27 cellular contexts compared by ENCODE assay signal in the genomic region with DNA sequence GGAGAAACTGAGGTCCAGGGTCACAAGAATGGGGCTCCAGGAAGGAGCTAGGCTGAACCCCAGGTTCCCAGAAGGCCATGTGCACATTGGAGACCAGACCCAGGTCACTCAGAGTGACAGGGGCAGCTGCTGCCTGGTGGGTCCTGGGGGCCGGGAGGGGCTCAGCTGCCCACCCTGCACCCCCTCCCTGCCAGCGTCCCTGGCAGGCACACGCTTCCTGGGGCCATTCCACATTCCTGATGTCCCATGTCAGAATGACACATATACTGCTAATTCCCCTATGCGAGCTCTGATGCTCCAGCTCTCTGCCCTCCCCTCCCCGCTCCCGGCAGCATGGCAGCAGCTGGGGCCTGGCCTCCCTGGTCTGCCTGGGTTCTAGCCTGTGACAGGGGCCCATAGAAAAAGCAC. TPM values are rescaled to one million over a fixed set of nuclear protein-coding genes. Genes with fewer than 3 reads are reported as not detected.
DNase-seq lines count a peak whose midpoint lies in the region; ATAC-seq, FAIRE-seq and TF ChIP-seq lines count a peak whose summit lies in the region.
"Had no signal": no experiment of that assay in that cellular context is flagged by ENCODE, and none has a peak within 500 bp of the region (broad histone marks: within the 10 kb centered on the region; RNA-seq: fewer than 3 reads in every experiment).

No MANE protein-coding gene starts in this region.

- H3K27me3 Mint-ChIP-seq in mesothelial cell of epicardium (ENCODE audit: low read depth), result peaks cover 7% of the 10 kb centered on the region
- H3K27me3 Mint-ChIP-seq: progenitor cell of endocrine pancreas had no signal

- TF ChIP-seq CTCF in IMR-90 (conservative IDR thresholded peaks at IDR 0.05; ENCODE audit: low read depth, low read length) (no peak), foreskin keratinocyte (conservative IDR thresholded peaks at IDR 0.05) (no peak), suprapubic skin (IDR thresholded peaks at IDR 0.05) (no peak), mesothelial cell of epicardium (IDR thresholded peaks at IDR 0.05; ENCODE audit: unreplicated experiment) (no peak), esophagus squamous epithelium (IDR thresholded peaks at IDR 0.05) (no peak)

- peak overlapping the region; percentile 53; the same call in 1 of the 3 replicates for H2BK15ac ChIP-seq in IMR-90 (ENCODE audit: low read depth, low read length)

- TF ChIP-seq POLR2A in IMR-90 (IDR thresholded peaks at IDR 0.05; ENCODE audit: low read depth, low read length), result no peak
- no peak for TF ChIP-seq POLR2A in suprapubic skin (IDR thresholded peaks at IDR 0.05)
- no peak for TF ChIP-seq POLR2A in esophagus squamous epithelium (IDR thresholded peaks at IDR 0.05)

- TF ChIP-seq RAD21 in IMR-90 (IDR thresholded peaks at IDR 0.05; ENCODE audit: low read length), result no peak

- no peak overlapping the region for H3K27ac Mint-ChIP-seq in mesothelial cell of epicardium
- H3K27ac Mint-ChIP-seq: neural progenitor cell, progenitor cell of endocrine pancreas had no signal

- H3K18ac ChIP-seq in IMR-90 (ENCODE audit: low read depth, low read length), result no peak overlapping the region

- H2AK5ac ChIP-seq in IMR-90 (ENCODE audit: low read depth, low read length), result peak overlapping the region; percentile 78

- no peaks in the 10 kb centered on the region for H3K79me1 ChIP-seq in IMR-90 (ENCODE audit: low read depth in 1 of 2, low read length in 2 of 2)

- in situ Hi-C loops in IMR-90 (cut with MboI; ENCODE audit: low sequenced_read_pairs), result no loop called here

- peaks cover 3% of the 10 kb centered on the region for H3K4me1 Mint-ChIP-seq in mesothelial cell of epicardium

- no peak overlapping the region for H3K4me3 Mint-ChIP-seq in mesothelial cell of epicardium
- H3K4me3 Mint-ChIP-seq: activated T-cell treated with anti-CD3 and anti-CD28 coated beads, Interleukin-2, amount 50 U/mL, for 4 hours; neural progenitor cell had no signal

- no peak overlapping the region for H3K23ac ChIP-seq in IMR-90 (ENCODE audit: low read depth, low read length)

- POLR2A ChIA-PET in IMR-90 (lab: Charles Lee; ENCODE audit: unreplicated experiment), result no interaction called here

- H4K8ac ChIP-seq in IMR-90 (ENCODE audit: low read depth in 2 of 2, low read length in 2 of 2), result peak overlapping the region in 1 of 2 experiments; percentile 27; a peak in 3 of 4 replicates

- CTCF ChIA-PET in IMR-90 (lab: Yijun Ruan, JAX), result no interaction called here

- WGBS in right cardiac atrium, result 69% methylated on average over 6 of the region's 6 CpGs
- no CpG with 5 or more reads among the region's 6 CpGs for WGBS in IMR-90 (ENCODE audit: extremely low coverage in 2 of 2, insufficient read length in 1 of 2), 2 experiments
- 80% methylated on average over 1 of the region's 6 CpGs for WGBS in suprapubic skin
- 40% methylated on average over 1 of the region's 6 CpGs; no CpG with 5 or more reads in 1 of the 2 donors for WGBS in esophagus squamous epithelium, 2 donors

- H3K9me3 Mint-ChIP-seq in mesothelial cell of epicardium, result no peaks in the 10 kb centered on the region
- H3K9me3 Mint-ChIP-seq: activated T-cell treated with anti-CD3 and anti-CD28 coated beads, Interleukin-2, amount 50 U/mL, for 4 hours; neural progenitor cell had no signal

- peak overlapping the region; percentile 58 for H2AFZ ChIP-seq in IMR-90 (replicated peaks; ENCODE audit: low read length, poor library complexity)
- H2AFZ ChIP-seq: neural progenitor cell had no signal

- peak overlapping the region; percentile 64; the same call in 1 of the 2 replicates for H2BK120ac ChIP-seq in IMR-90 (ENCODE audit: low read depth, low read length)

- ATAC-seq in right cardiac atrium, result no peak
- no peak for ATAC-seq in left cardiac atrium
- ATAC-seq in IMR-90 (ENCODE audit: low read depth), result peak; percentile 46
- ATAC-seq in foreskin keratinocyte, result peak; percentile 35
- ATAC-seq: activated T-cell treated with anti-CD3 and anti-CD28 coated beads, Interleukin-2, amount 50 U/mL, for 4 hours; mucosa of descending colon had no signal

- no peak for TF ChIP-seq EP300 in suprapubic skin (IDR thresholded peaks at IDR 0.05)

- H3K9me3 ChIP-seq in right cardiac atrium (ENCODE audit: control insufficient read depth, low read length) (no peaks in the 10 kb centered on the region), IMR-90 (ENCODE audit: control insufficient read depth, insufficient read depth, low read length) (no peaks in the 10 kb centered on the region), suprapubic skin (no peaks in the 10 kb centered on the region), esophagus squamous epithelium (no peaks in the 10 kb centered on the region)
- H3K9me3 ChIP-seq: A549, breast epithelium, mucosa of descending colon had no signal

- H3K56ac ChIP-seq in IMR-90 (ENCODE audit: extremely low read depth, insufficient read depth, low read length), result no peak overlapping the region

- no peaks in the 10 kb centered on the region for H4K20me1 ChIP-seq in IMR-90 (ENCODE audit: insufficient read depth, low read length)

- no peak overlapping the region for H2BK5ac ChIP-seq in IMR-90 (ENCODE audit: low read depth, low read length, poor library complexity, severe bottlenecking)

- H3K14ac ChIP-seq in IMR-90 (replicated peaks; ENCODE audit: low read depth, low read length), result no peak overlapping the region

- peak overlapping the region; percentile 23; the same call in 1 of the 2 replicates for H4K91ac ChIP-seq in IMR-90 (ENCODE audit: insufficient read depth, low read depth, low read length)

- no peak overlapping the region for H2AK9ac ChIP-seq in IMR-90 (replicated peaks; ENCODE audit: low read depth, low read length, poor library complexity)

- H3K4me2 ChIP-seq in IMR-90 (ENCODE audit: low read depth, low read length), result no peak overlapping the region
- H3K4me2 ChIP-seq: A549, neural progenitor cell had no signal

- H3K4me3 ChIP-seq in right cardiac atrium (ENCODE audit: low read length) (no peak overlapping the region), IMR-90 (ENCODE audit: insufficient read depth, low read depth, low read length) (no peak overlapping the region), suprapubic skin (no peak overlapping the region), esophagus squamous epithelium (no peak overlapping the region)
- H3K4me3 ChIP-seq: A549, breast epithelium, mucosa of descending colon, neural progenitor cell had no signal

- BruUV-seq in IMR-90 (replicated peaks; lab: Mats Ljungman, UMichigan), result no TSS peak

- H2BK20ac ChIP-seq in IMR-90 (ENCODE audit: low read depth, low read length), result peak overlapping the region; percentile 42; the same call in 1 of the 2 replicates

- H3K4ac ChIP-seq in IMR-90 (ENCODE audit: low read depth, low read length), result peak overlapping the region; percentile 39; the same call in 1 of the 2 replicates

- H3K9me1 ChIP-seq in IMR-90 (ENCODE audit: insufficient read depth, low read length), result 0 out of 2 replicates have a peak, but pooled peaks cover 2% of the 10 kb centered on the region

- peak in 2 of 3 donors; percentile 11 to 14 for DNase-seq in right cardiac atrium
- no peak for DNase-seq in left cardiac atrium
- DNase-seq in IMR-90, result peak; percentile 48
- DNase-seq in foreskin keratinocyte, result no peak
- DNase-seq in suprapubic skin (ENCODE audit: low spot score in 2 of 2), result no peak
- no peak for DNase-seq in mesothelial cell of epicardium (ENCODE audit: low spot score in 2 of 2, unreplicated experiment in 2 of 2)
- DNase-seq in HTR-8/SVneo (ENCODE audit: insufficient read length, low spot score), result no peak
- no peak for DNase-seq in esophagus squamous epithelium (lab: John Stamatoyannopoulos, UW)
- DNase-seq: activated CD4-positive, alpha-beta T cell treated with anti-CD3 and anti-CD28 coated beads for 4 hours; activated T-cell treated with anti-CD3 and anti-CD28 coated beads, Interleukin-2, amount 50 U/mL, for 4 hours; COR-L47; DMS79; effector memory CD4-positive, alpha-beta T cell; erythroblast; KG1; mucosa of descending colon; NCI-H1436 treated with DMSO at 0.1 percent for 48 hours; NCI-H446 treated with DMSO at 0.1 percent for 48 hours; stimulated activated CD8-positive, alpha-beta memory T cell treated with anti-CD3 and anti-CD28 coated beads, Interleukin-4, amount 100 ng/mL, for 48 hours; trophoblast cell had no signal

- intact Hi-C loops in right cardiac atrium (cut with DNase I) (no loop called here), left cardiac atrium (cut with DNase I) (no loop called here), IMR-90 (cut with micrococcal nuclease) (no loop called here), esophagus squamous epithelium (cut with DNase I) (no loop called here)

- no peaks in the 10 kb centered on the region for H3K36me3 Mint-ChIP-seq in mesothelial cell of epicardium
- H3K36me3 Mint-ChIP-seq: neural progenitor cell had no signal

- H3K4me1 ChIP-seq in right cardiac atrium (ENCODE audit: control insufficient read depth, insufficient read depth, low read length) (no peaks in the 10 kb centered on the region), IMR-90 (ENCODE audit: control insufficient read depth, insufficient read depth, low read length) (peaks cover 23% of the 10 kb centered on the region), foreskin keratinocyte (no peaks in the 10 kb centered on the region), suprapubic skin (no peaks in the 10 kb centered on the region), esophagus squamous epithelium (peaks cover 0 to 16% (median 4%) of the 10 kb centered on the region in 3 donors)
- H3K4me1 ChIP-seq: breast epithelium had no signal

- no peaks in the 10 kb centered on the region for H3K27me3 ChIP-seq in right cardiac atrium (ENCODE audit: control insufficient read depth, insufficient read depth)
- H3K27me3 ChIP-seq in IMR-90 (ENCODE audit: control insufficient read depth, insufficient read depth, low read length), result no peaks in the 10 kb centered on the region
- peaks cover 7% of the 10 kb centered on the region for H3K27me3 ChIP-seq in foreskin keratinocyte
- H3K27me3 ChIP-seq in suprapubic skin, result peaks cover 6% of the 10 kb centered on the region
- peaks cover 0 to 40% (median 0%) of the 10 kb centered on the region in 4 donors for H3K27me3 ChIP-seq in esophagus squamous epithelium
- H3K27me3 ChIP-seq: breast epithelium, neural progenitor cell had no signal

- FAIRE-seq in HTR-8/SVneo (lab: Jason Lieb, UNC), result no peak
- FAIRE-seq: A549, frontal cortex, GM12891, islet of Langerhans had no signal

- no peak overlapping the region for H3K27ac ChIP-seq in right cardiac atrium (ENCODE audit: low read length)
- H3K27ac ChIP-seq in IMR-90 (ENCODE audit: insufficient read depth, low read length), result no peak overlapping the region
- H3K27ac ChIP-seq in foreskin keratinocyte, result no peak overlapping the region
- no peak overlapping the region for H3K27ac ChIP-seq in suprapubic skin
- no peak overlapping the region for H3K27ac ChIP-seq in esophagus squamous epithelium
- H3K27ac ChIP-seq: breast epithelium, neural progenitor cell had no signal

- H3K36me3 ChIP-seq in IMR-90 (ENCODE audit: control insufficient read depth, insufficient read depth, low read length) (peaks cover 4% of the 10 kb centered on the region; the same call in 1 of the 2 replicates), suprapubic skin (no peaks in the 10 kb centered on the region), esophagus squamous epithelium (no peaks in the 10 kb centered on the region)
- H3K36me3 ChIP-seq: breast epithelium, neural progenitor cell had no signal

- H3K9ac ChIP-seq in IMR-90 (ENCODE audit: low read depth, low read length), result no peak overlapping the region
- H3K9ac ChIP-seq: neural progenitor cell had no signal

- dilution Hi-C loops in IMR-90 (cut with HindIII; ENCODE audit: low sequenced_read_pairs, unreplicated experiment), result no loop called here

- H4K5ac ChIP-seq in IMR-90 (ENCODE audit: low read depth, low read length), result 0 out of 2 replicates have a peak overlapping the region, but pooled peaks have one; percentile 9

RNA-seq across cellular contexts. Expression of gene FGFR4, which starts 14.0 kb away (rescaled TPM):
- 1 to 10 TPM; 1.9 to 3.7 (median 3.5) TPM for total RNA-seq in right cardiac atrium
- polyA plus RNA-seq in right cardiac atrium, result 1.5 TPM
- 1 to 10 TPM in 1 of 2 donors, under 1 TPM in 1; 0.92 to 1.4 TPM for total RNA-seq in left cardiac atrium
- total RNA-seq in IMR-90 (2012; rRNA removed), result 0.90 and 1.7 TPM in 2 replicates
- 2.4 TPM in 2 replicates for polyA plus RNA-seq in IMR-90 (2012; rRNA removed)
- polyA plus RNA-seq in IMR-90 (2012; cell fraction: cytosol; rRNA removed), result 2.5 TPM in 2 replicates
- 5.8 and 8.5 TPM in 2 replicates for polyA plus RNA-seq in IMR-90 (2012; cell fraction: nucleus; rRNA removed; ENCODE audit: low replicate concordance)
- 5.5 and 8.3 TPM in 2 replicates for total RNA-seq in foreskin keratinocyte
- 4.6 and 6.4 TPM in 2 replicates for polyA plus RNA-seq in foreskin keratinocyte
- 10 to 100 TPM in 1 of 4 donors, 1 to 10 TPM in 3; 1.8 to 12.2 (median 5.4) TPM for total RNA-seq in suprapubic skin
- total RNA-seq in mesothelial cell of epicardium, result 4.7 to 8.0 TPM (median 5.9 TPM) in 3 replicates
- total RNA-seq in esophagus squamous epithelium, result 1 to 10 TPM in 3 of 4 donors, under 1 TPM in 1; 0.68 to 5.9 (median 1.9) TPM

RNA-seq across cellular contexts. Expression of gene NSD1, which starts 32.9 kb away (rescaled TPM):
- total RNA-seq in right cardiac atrium (10 to 100 TPM; 44.1 to 55.5 (median 50.6) TPM), left cardiac atrium (10 to 100 TPM; 40.6 to 44.2 TPM), IMR-90 (2012; rRNA removed) (31.0 and 34.2 TPM in 2 replicates), foreskin keratinocyte (37.7 and 38.2 TPM in 2 replicates), suprapubic skin (10 to 100 TPM; 36.0 to 67.9 (median 51.3) TPM), mesothelial cell of epicardium (153 to 164 TPM (median 161 TPM) in 3 replicates), esophagus squamous epithelium (10 to 100 TPM; 24.0 to 39.5 (median 32.2) TPM)
- polyA plus RNA-seq in right cardiac atrium (10.0 TPM), IMR-90 (2012; rRNA removed) (7.7 and 8.1 TPM in 2 replicates), foreskin keratinocyte (5.4 and 5.7 TPM in 2 replicates)
- polyA plus RNA-seq in IMR-90 (2012; cell fraction: cytosol; rRNA removed), result 2.4 and 3.2 TPM in 2 replicates
- polyA plus RNA-seq in IMR-90 (2012; cell fraction: nucleus; rRNA removed; ENCODE audit: low replicate concordance), result 5.7 and 14.9 TPM in 2 replicates

Comparison
In these comparisons a context has a peak if more than half of its experiments do, and no peak if none do; other contexts are left out.
1. DNase-seq: peak in right cardiac atrium (2 of 3) and IMR-90 (single experiment); none in left cardiac atrium (single experiment), foreskin keratinocyte (0 of 2), suprapubic skin (0 of 2), mesothelial cell of epicardium (0 of 2), HTR-8/SVneo (single experiment) and esophagus squamous epithelium (single experiment).
2. ATAC-seq: peak in IMR-90 (single experiment) and foreskin keratinocyte (single experiment); none in right cardiac atrium (0 of 2) and left cardiac atrium (0 of 2).